ENCODE assay signal across 15 cellular contexts in the genomic region with DNA sequence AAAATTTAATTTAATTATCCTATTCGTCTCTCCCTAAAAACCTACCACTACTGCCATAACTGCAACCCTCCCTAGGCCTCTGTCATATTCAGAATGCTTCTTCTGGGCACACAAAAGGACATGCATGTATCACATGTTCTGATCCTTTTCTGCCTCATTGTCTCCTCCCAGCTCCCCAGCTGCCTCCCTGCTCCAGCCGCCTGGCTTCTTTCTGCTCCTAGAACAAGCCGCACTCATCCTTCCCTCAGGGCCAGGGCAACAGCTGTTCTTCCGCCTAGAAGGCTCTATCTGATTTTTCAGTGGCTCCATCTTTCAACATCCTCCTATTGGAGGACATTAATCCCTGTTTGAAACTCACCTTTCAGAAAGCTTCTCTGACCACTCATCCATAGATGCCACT.
"Had no signal": no experiment of that assay in that cellular context is flagged by ENCODE, and none has a peak within 500 bp of the region (broad histone marks: within the 10 kb centered on the region; RNA-seq: fewer than 3 reads in every experiment).

No MANE protein-coding gene starts in this region.

- ATAC-seq: activated CD8-positive, alpha-beta memory T cell treated with anti-CD3 and anti-CD28 coated beads, Interleukin-2, amount 10 ng/mL, durations not matched to agents 7 days and 5 days; activated naive CD4-positive, alpha-beta T cell treated with anti-CD3 and anti-CD28 coated beads, Interleukin-2, amount 50 U/mL, for 72 hours; body of pancreas had no signal

- H3K4me3 ChIP-seq: body of pancreas, neural progenitor cell, ovary had no signal

- DNase-seq: activated CD4-positive, alpha-beta T cell treated with anti-CD3 and anti-CD28 coated beads for 1 hour; activated CD4-positive, alpha-beta T cell treated with anti-CD3 and anti-CD28 coated beads, Interleukin-2, amount 50 U/mL, for 48 hours; activated CD8-positive, alpha-beta memory T cell treated with anti-CD3 and anti-CD28 coated beads, Interleukin-2, amount 10 ng/mL, durations not matched to agents 7 days and 5 days; activated effector memory CD4-positive, alpha-beta T cell treated with Interleukin-2 at 50 U/mL for 16 hours; activated T-cell treated with anti-CD3 and anti-CD28 coated beads, Interleukin-2, amount 50 U/mL, for 24 hours; amniotic stem cell; body of pancreas; hippocampal formation; kidney glomerular epithelial cell; ovary; stimulated activated CD4-positive, alpha-beta T cell treated with anti-CD3 and anti-CD28 coated beads, Interleukin-15, amount 100 ng/mL, for 24 hours; stimulated activated CD4-positive, alpha-beta T cell treated with anti-CD3 and anti-CD28 coated beads, Interleukin-4, amount 100 ng/mL, for 24 hours; T-helper 9 cell had no signal
